ENCODE assay signal across 17 cellular contexts in the genomic region with DNA sequence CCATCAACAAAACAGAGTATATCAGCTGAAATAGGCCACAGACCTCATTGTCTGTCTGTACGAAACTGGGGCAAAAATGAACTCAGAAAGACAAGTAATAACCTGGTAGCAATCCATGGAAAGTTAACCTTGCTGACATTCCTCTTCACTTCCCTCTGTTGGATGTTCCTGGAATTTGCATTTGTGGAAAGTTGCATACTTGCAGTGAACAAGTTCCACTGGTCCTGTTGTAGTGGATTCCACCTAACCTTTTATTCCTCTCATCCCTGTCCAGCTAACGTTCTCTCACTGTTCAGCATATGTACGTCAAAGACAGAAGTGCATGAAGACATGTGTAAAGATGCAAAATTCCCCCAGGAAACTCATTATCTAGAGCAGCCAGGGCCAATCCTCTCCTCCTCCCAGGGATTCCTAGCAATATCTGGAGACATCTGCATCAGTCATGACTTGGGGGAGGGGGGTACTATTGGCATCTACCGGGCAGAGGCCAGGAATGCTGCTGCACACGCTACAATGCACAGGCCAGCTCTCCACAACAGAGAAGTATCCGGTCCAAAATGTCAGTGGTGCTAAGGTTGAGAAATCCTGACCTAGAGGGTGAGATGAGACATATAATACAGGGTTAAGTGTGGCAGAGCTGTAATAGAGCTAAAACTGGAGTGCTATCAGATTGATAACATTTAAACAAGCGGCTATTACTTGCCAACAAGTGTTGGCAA. TPM values are rescaled to one million over a fixed set of nuclear protein-coding genes. Genes with fewer than 3 reads are reported as not detected.
DNase-seq lines count a peak whose midpoint lies in the region; ATAC-seq, FAIRE-seq and TF ChIP-seq lines count a peak whose summit lies in the region.
"Had no signal": no experiment of that assay in that cellular context is flagged by ENCODE, and none has a peak within 500 bp of the region (broad histone marks: within the 10 kb centered on the region; RNA-seq: fewer than 3 reads in every experiment).

No MANE protein-coding gene starts in this region.

- no peak overlapping the region for H2BK12ac ChIP-seq in trophoblast cell (ENCODE audit: low read length)

- no peak overlapping the region for H2AFZ ChIP-seq in trophoblast cell (ENCODE audit: insufficient read depth, low read length, poor library complexity)

- H3K23ac ChIP-seq in trophoblast cell (ENCODE audit: low read length), result no peak overlapping the region

- H3K9me3 ChIP-seq in adipocyte (ENCODE audit: control insufficient read depth, low read length), result no peaks in the 10 kb centered on the region
- no peaks in the 10 kb centered on the region for H3K9me3 ChIP-seq in trophoblast cell (ENCODE audit: insufficient read depth, low read depth, low read length)
- no peaks in the 10 kb centered on the region for H3K9me3 ChIP-seq in ovary
- no peaks in the 10 kb centered on the region for H3K9me3 ChIP-seq in sigmoid colon

- no peak overlapping the region for H3K4me2 ChIP-seq in trophoblast cell (ENCODE audit: low read length)

- H3K79me2 ChIP-seq in trophoblast cell (ENCODE audit: control insufficient read depth, insufficient read depth, low read length, poor library complexity), result no peaks in the 10 kb centered on the region

- no peaks in the 10 kb centered on the region for H3K36me3 ChIP-seq in adipocyte (ENCODE audit: control insufficient read depth, insufficient read depth, low read length, severe bottlenecking)
- no peaks in the 10 kb centered on the region for H3K36me3 ChIP-seq in trophoblast cell (ENCODE audit: control insufficient read depth in 1 of 2, insufficient read depth in 2 of 2, low read length in 2 of 2)
- no peaks in the 10 kb centered on the region for H3K36me3 ChIP-seq in ovary
- H3K36me3 ChIP-seq in sigmoid colon, result no peaks in the 10 kb centered on the region

- FAIRE-seq in GM12891 (lab: Jason Lieb, UNC), result peak; percentile 38
- FAIRE-seq: endothelial cell of umbilical vein, HTR-8/SVneo had no signal

- H3K27ac ChIP-seq in trophoblast cell (ENCODE audit: low read depth, low read length), result no peak overlapping the region
- no peak overlapping the region for H3K27ac ChIP-seq in ovary
- H3K27ac ChIP-seq in sigmoid colon, result no peak overlapping the region

- no CpG with 5 or more reads among the region's 7 CpGs for WGBS in trophoblast cell (ENCODE audit: extremely low coverage, insufficient coverage, insufficient read length)
- WGBS in ovary, 3 donors, result 45 to 51% (median 51%) methylated on average over 7 of the region's 7 CpGs
- 65 to 92% methylated on average over 7 of the region's 7 CpGs for WGBS in sigmoid colon, 2 donors

- H3K9ac ChIP-seq in adipocyte (ENCODE audit: low read length), result no peak overlapping the region
- H3K9ac ChIP-seq in trophoblast cell (ENCODE audit: low read length), result no peak overlapping the region

- H3K27me3 ChIP-seq in adipocyte (replicated peaks; ENCODE audit: control insufficient read depth, insufficient read depth, low read length), result no peaks in the 10 kb centered on the region
- H3K27me3 ChIP-seq in trophoblast cell (ENCODE audit: insufficient read depth, low read length), result no peaks in the 10 kb centered on the region
- no peaks in the 10 kb centered on the region for H3K27me3 ChIP-seq in ovary
- H3K27me3 ChIP-seq in sigmoid colon, result no peaks in the 10 kb centered on the region

- peaks cover 10% of the 10 kb centered on the region for H3K4me1 ChIP-seq in adipocyte (ENCODE audit: control insufficient read depth, insufficient read depth, low read length)
- H3K4me1 ChIP-seq in trophoblast cell (ENCODE audit: control insufficient read depth in 1 of 2, insufficient read depth in 2 of 2, low read length in 2 of 2), result peaks cover 0 to 4% of the 10 kb centered on the region in 2 experiments
- no peaks in the 10 kb centered on the region for H3K4me1 ChIP-seq in ovary (ENCODE audit: insufficient read depth)
- H3K4me1 ChIP-seq in sigmoid colon, result no peaks in the 10 kb centered on the region

- intact Hi-C loops in ovary (cut with DNase I) (no loop called here), sigmoid colon (cut with DNase I) (no loop called here)

- H3K14ac ChIP-seq in trophoblast cell (ENCODE audit: low read length), result no peak overlapping the region

- H4K12ac ChIP-seq in trophoblast cell (ENCODE audit: low read depth, low read length), result no peak overlapping the region

- H3K18ac ChIP-seq in trophoblast cell (ENCODE audit: low read length), result no peak overlapping the region

- TF ChIP-seq CTCF in foreskin fibroblast (IDR thresholded peaks at IDR 0.05; ENCODE audit: low read depth, low read length) (no peak), ovary (IDR thresholded peaks at IDR 0.05) (no peak), sigmoid colon (IDR thresholded peaks at IDR 0.05) (no peak)

- H2BK120ac ChIP-seq in trophoblast cell (ENCODE audit: insufficient read depth, low read length, poor library complexity), result no peak overlapping the region

- no peak overlapping the region for H2AK5ac ChIP-seq in trophoblast cell (ENCODE audit: low read length)

- no peak for ATAC-seq in GM18873 (IDR thresholded peaks at IDR 0.05; ENCODE audit: low FRiP score, unreplicated experiment)

- TF ChIP-seq POLR2A in GM12891 (IDR thresholded peaks at IDR 0.05; ENCODE audit: low read depth, low read length) (no peak), ovary (IDR thresholded peaks at IDR 0.05) (no peak), sigmoid colon (IDR thresholded peaks at IDR 0.05) (no peak)

- no peak overlapping the region for H3K4ac ChIP-seq in trophoblast cell (ENCODE audit: low read depth, low read length)

- no peak overlapping the region for H4K91ac ChIP-seq in trophoblast cell (ENCODE audit: low read depth, low read length)

- H3K4me3 ChIP-seq in adipocyte (ENCODE audit: low read length) (no peak overlapping the region), foreskin fibroblast (ENCODE audit: low read depth in 1 of 2, low read length in 2 of 2) (no peak overlapping the region), trophoblast cell (ENCODE audit: low read depth, low read length) (no peak overlapping the region), ovary (no peak overlapping the region), sigmoid colon (no peak overlapping the region)

- TF ChIP-seq EP300 in ovary (IDR thresholded peaks at IDR 0.05), result no peak
- TF ChIP-seq EP300 in sigmoid colon (IDR thresholded peaks at IDR 0.05), result no peak

- H2BK5ac ChIP-seq in trophoblast cell (ENCODE audit: low read depth, low read length, poor library complexity), result no peak overlapping the region

- DNase-seq in GM12891 (ENCODE audit: insufficient read length, low spot score) (no peak), adipocyte (ENCODE audit: low read depth) (peak; percentile 39), foreskin fibroblast (peak; percentile 58 to 72), trophoblast cell (peak; percentile 6 to 70), ovary (no peak), sigmoid colon (no peak), NCI-H345 (lab: John Stamatoyannopoulos, UW) (no peak)
- DNase-seq: DMS79, MM.1S, NCI-H2029 treated with DMSO at 0.1 percent for 48 hours, NCI-H69 had no signal

- no peak overlapping the region for H4K8ac ChIP-seq in trophoblast cell (ENCODE audit: low read depth, low read length)

- no peaks in the 10 kb centered on the region for H3K79me1 ChIP-seq in trophoblast cell (ENCODE audit: low read length)

TF ChIP-seq in GM12891, 5 proteins besides CTCF, POLR2A, EP300 and RAD21:
- TF ChIP-seq POU2F2 (IDR thresholded peaks at IDR 0.05; ENCODE audit: low read depth, low read length) (no peak), SPI1 (IDR thresholded peaks at IDR 0.05; ENCODE audit: low read depth, low read length) (no peak), POLR2AphosphoS5 (IDR thresholded peaks at IDR 0.05; ENCODE audit: low read depth, low read length) (no peak), TAF1 (IDR thresholded peaks at IDR 0.05; ENCODE audit: low read depth, low read length) (no peak), PAX5 (IDR thresholded peaks at IDR 0.05; ENCODE audit: insufficient read depth, low read length, severe bottlenecking) (no peak)

RNA-seq across cellular contexts. Expression of gene LPAR3, which starts 8.2 kb away (rescaled TPM):
- 0.03 TPM for polyA plus RNA-seq in GM12891 (2012; ENCODE audit: low read depth, missing spikeins)
- polyA plus RNA-seq in trophoblast cell (2013), result 0.32 and 0.38 TPM in 2 replicates
- total RNA-seq in ovary (10 to 100 TPM in 1 of 7 donors, 1 to 10 TPM in 5, under 1 TPM in 1; 0.20 to 22.7 (median 2.5) TPM), sigmoid colon (not detected)
- polyA plus RNA-seq in ovary (1 to 10 TPM in 1 of 2 donors, under 1 TPM in 1; 0.44 to 4.0 TPM), sigmoid colon (1 to 10 TPM in 1 of 3 donors, under 1 TPM in 2; 0.23 to 1.4 (median 0.60) TPM)
- total RNA-seq: endothelial cell of umbilical vein, myocyte had no signal
- polyA plus RNA-seq: CD14-positive monocyte, endothelial cell of umbilical vein, liver had no signal

Comparison
In these comparisons a context has a peak if more than half of its experiments do, and no peak if none do; other contexts are left out.
1. DNase-seq: peak in adipocyte (single experiment), foreskin fibroblast (2 of 2) and trophoblast cell (2 of 2); none in GM12891 (single experiment), ovary (0 of 5), sigmoid colon (single experiment) and NCI-H345 (single experiment).